17 cellular contexts compared by ENCODE assay signal in the genomic region with DNA sequence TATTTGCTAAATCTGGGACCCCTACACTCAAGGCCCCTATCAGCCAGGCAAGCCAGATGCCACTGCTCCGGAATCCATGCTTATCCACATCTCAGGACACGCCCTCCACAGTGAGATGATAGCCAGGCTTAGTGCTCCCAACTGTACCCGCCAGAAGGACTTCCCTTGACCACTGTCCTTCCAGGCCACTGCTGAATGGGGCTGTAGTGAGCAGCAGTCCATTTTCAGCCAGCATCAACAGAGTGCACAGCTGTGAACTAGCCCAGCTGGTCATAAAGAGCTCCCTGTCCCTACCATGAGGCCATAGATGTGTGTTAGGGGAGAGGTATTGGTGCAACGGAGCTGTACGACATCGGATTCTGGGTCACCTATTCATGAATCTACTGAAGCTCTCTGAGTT. TPM values are rescaled to one million over a fixed set of nuclear protein-coding genes. Genes with fewer than 3 reads are reported as not detected.
DNase-seq lines count a peak whose midpoint lies in the region; ATAC-seq and TF ChIP-seq lines count a peak whose summit lies in the region.
"Had no signal": no experiment of that assay in that cellular context is flagged by ENCODE, and none has a peak within 500 bp of the region (broad histone marks: within the 10 kb centered on the region; RNA-seq: fewer than 3 reads in every experiment).

No MANE protein-coding gene starts in this region.

- TF ChIP-seq CTCF in stomach (IDR thresholded peaks at IDR 0.05) = no peak

- DNase-seq in medulla oblongata (ENCODE audit: extremely low spot score) (peak; percentile 61), pons (ENCODE audit: low spot score) (peak; percentile 76), stomach (no peak)
- DNase-seq: Caco-2; CD4-positive, CD25-positive, alpha-beta regulatory T cell; CD8-positive, alpha-beta T cell; DMS153; DND-41; GM23248; H7; HCEC 1CT had no signal

- peak overlapping the region; percentile 52 for H3K27ac ChIP-seq in cingulate gyrus (ENCODE audit: low read depth, low read length)
- no peak overlapping the region for H3K27ac ChIP-seq in stomach
- H3K27ac ChIP-seq: BLaER1, C4-2B, GM23248 had no signal

- WGBS in stomach, 5 donors = 72 to 82% (median 77%) methylated on average over 5 to 6 of the region's 6 CpGs

- no peak for TF ChIP-seq EP300 in stomach (IDR thresholded peaks at IDR 0.05)

- H3K9me3 ChIP-seq in stomach = no peaks in the 10 kb centered on the region

- no peaks in the 10 kb centered on the region for H3K36me3 ChIP-seq in stomach
- H3K36me3 ChIP-seq: BLaER1 had no signal

- intact Hi-C loops in stomach (cut with DNase I; ENCODE audit: low total_unique reads) = no loop called here

- no peak overlapping the region for H3K4me3 ChIP-seq in stomach
- H3K4me3 ChIP-seq: BLaER1, GM23248 had no signal

- TF ChIP-seq POLR2A in stomach (IDR thresholded peaks at IDR 0.05) = no peak

- ATAC-seq in HG03521 (IDR thresholded peaks at IDR 0.05; ENCODE audit: unreplicated experiment) = no peak
- no peak for ATAC-seq in GM21447 (IDR thresholded peaks at IDR 0.05; ENCODE audit: unreplicated experiment)
- ATAC-seq: CD8-positive, alpha-beta T cell had no signal

- H3K27me3 ChIP-seq in stomach = peaks cover 0 to 22% (median 0%) of the 10 kb centered on the region in 3 donors
- H3K27me3 ChIP-seq: BLaER1 had no signal

- H3K4me1 ChIP-seq in stomach = no peaks in the 10 kb centered on the region
- H3K4me1 ChIP-seq: Caco-2 had no signal

RNA-seq across cellular contexts. Expression of a gene that starts 13.0 kb away (rescaled TPM):
- total RNA-seq in stomach = 10 to 100 TPM in 2 of 5 donors, 1 to 10 TPM in 3; 2.9 to 14.5 (median 6.7) TPM
- polyA plus RNA-seq in stomach = 10 to 100 TPM; 11.2 to 14.1 (median 12.3) TPM

RNA-seq across cellular contexts. Expression of a gene that starts 32.4 kb away (rescaled TPM):
- 10 to 100 TPM in 4 of 5 donors, 1 to 10 TPM in 1; 3.7 to 72.9 (median 25.0) TPM for total RNA-seq in stomach
- 10 to 100 TPM in 2 of 3 donors, 1 to 10 TPM in 1; 9.5 to 15.0 (median 10.7) TPM for polyA plus RNA-seq in stomach
- total RNA-seq: A172 had no signal
